ENCODE assay signal across 8 cellular contexts in genomic region chr11:46294365-46295309, GRCh38. TPM values are rescaled to one million over a fixed set of nuclear protein-coding genes. Genes with fewer than 3 reads are reported as not detected.
DNase-seq lines count a peak whose midpoint lies in the region; ATAC-seq and TF ChIP-seq lines count a peak whose summit lies in the region.

No MANE protein-coding gene starts in this region.

- TF ChIP-seq POLR2A in breast epithelium (IDR thresholded peaks at IDR 0.05), result no peak

- intact Hi-C loops in breast epithelium (cut with DNase I; ENCODE audit: low total_unique reads), result loop anchor here (1.0 kb wide), 1 partner anchor 47 kb away; no protein-coding TSS in a partner anchor

- H3K4me1 ChIP-seq in breast epithelium, result peaks cover 0 to 13% of the 10 kb centered on the region in 2 donors

- ATAC-seq in HG02852 (IDR thresholded peaks at IDR 0.05; ENCODE audit: unreplicated experiment) (peak; percentile 7), memory B cell (ENCODE audit: low read depth) (no peak)

- CTCF ChIA-PET in GM10248 (lab: Yijun Ruan, JAX), result interaction anchor here (1.2 to 7.3 kb wide), 10 partner anchors 9 to 57 kb away, joined by 3 to 127 read pairs (median 10); partner anchors contain the start of gene CREB3L1

- no peaks in the 10 kb centered on the region for H3K36me3 ChIP-seq in breast epithelium

- no peaks in the 10 kb centered on the region for H3K36me3 Mint-ChIP-seq in memory B cell

- POLR2A ChIA-PET in GM10248 (lab: Yijun Ruan, JAX), result no interaction called here

- TF ChIP-seq CTCF in breast epithelium (IDR thresholded peaks at IDR 0.05), result no peak
- TF ChIP-seq CTCF in GM10248 (IDR thresholded peaks at IDR 0.05; ENCODE audit: control extremely low read depth, extremely low read depth, low read depth, missing control alignments), result no peak

- peak overlapping the region; percentile 50 for H3K4me3 Mint-ChIP-seq in memory B cell

- H3K4me3 ChIP-seq in breast epithelium, result peak overlapping the region; percentile 40 to 74 (median 62)

- H3K27me3 Mint-ChIP-seq in memory B cell, result peaks cover 32% of the 10 kb centered on the region

- H3K9me3 ChIP-seq in breast epithelium, result no peaks in the 10 kb centered on the region

- DNase-seq in ACHN (peak; percentile 81), breast epithelium (ENCODE audit: low spot score in 2 of 2) (no peak), memory B cell (ENCODE audit: low spot score in 2 of 2) (no peak), GM10248 (ENCODE audit: extremely low spot score) (no peak), NOMO-1 treated with dmso at 0.1 percent for 144 hours (lab: John Stamatoyannopoulos, UW; ENCODE audit: unreplicated experiment) (no peak)
- DNase-seq in activated CD4-positive, CD25-positive, alpha-beta regulatory T cell treated with anti-CD3 and anti-CD28 coated beads, Interleukin-2, amount 50 U/mL, for 72 hours, result no peak
- no peak for DNase-seq in activated effector memory CD4-positive, alpha-beta T cell treated with anti-CD3 and anti-CD28 coated beads, Interleukin-2, amount 50 U/mL, for 16 hours

- peak overlapping the region in 1 of 2 donors; percentile 53 for H3K27ac ChIP-seq in breast epithelium

- in situ Hi-C loops in ACHN (cut with HindIII; ENCODE audit: low pct_ligation_motif_present, low pct_unique_long_range_greater_than_20kb, low sequenced_read_pairs), result no loop called here

- H3K9me3 Mint-ChIP-seq in memory B cell, result no peaks in the 10 kb centered on the region

- H3K27ac Mint-ChIP-seq in memory B cell, result no peak overlapping the region

- peaks cover 9% of the 10 kb centered on the region for H3K4me1 Mint-ChIP-seq in memory B cell

- no peaks in the 10 kb centered on the region for H3K27me3 ChIP-seq in breast epithelium

RNA-seq across cellular contexts. Expression of gene CREB3L1, which starts 17.2 kb away (rescaled TPM):
- total RNA-seq in breast epithelium, result 1 to 10 TPM; 1.6 to 5.1 (median 2.0) TPM

RNA-seq across cellular contexts. Expression of gene DGKZ, which starts 52.6 kb away (rescaled TPM):
- total RNA-seq in breast epithelium, result 10 to 100 TPM; 42.3 to 46.5 (median 46.2) TPM
